21 cellular contexts compared by ENCODE assay signal in genomic region chr22:43980579-43980978, GRCh38. TPM values are rescaled to one million over a fixed set of nuclear protein-coding genes. Genes with fewer than 3 reads are reported as not detected.
DNase-seq lines count a peak whose midpoint lies in the region; ATAC-seq and TF ChIP-seq lines count a peak whose summit lies in the region.
"Had no signal": no experiment of that assay in that cellular context is flagged by ENCODE, and none has a peak within 500 bp of the region (broad histone marks: within the 10 kb centered on the region; RNA-seq: fewer than 3 reads in every experiment).

No MANE protein-coding gene starts in this region.

- no peak overlapping the region for H3K27ac ChIP-seq in SK-N-SH (ENCODE audit: low read depth in 2 of 2, low read length in 1 of 2)
- no peak overlapping the region for H3K27ac ChIP-seq in dorsolateral prefrontal cortex
- H3K27ac ChIP-seq: 22Rv1, BLaER1, C4-2B had no signal

- no peaks in the 10 kb centered on the region; the same call in 1 of the 2 replicates for H3K9me2 ChIP-seq in SK-N-SH

- H3K4me2 ChIP-seq in SK-N-SH: no peak overlapping the region
- H3K4me2 ChIP-seq: BLaER1, GM23338 had no signal

- H3K4me1 ChIP-seq in SK-N-SH (ENCODE audit: control insufficient read depth in 1 of 2, insufficient read depth in 2 of 2, low read depth in 1 of 2, low read length in 1 of 2): no peaks in the 10 kb centered on the region
- H3K4me1 ChIP-seq: BLaER1 had no signal

- H3K27ac Mint-ChIP-seq in progenitor cell of endocrine pancreas: peak overlapping the region; percentile 45
- H3K27ac Mint-ChIP-seq: B cell; CD8-positive, alpha-beta T cell; GM23338; HFFc6 had no signal

- H3K27me3 Mint-ChIP-seq in progenitor cell of endocrine pancreas: no peaks in the 10 kb centered on the region
- H3K27me3 Mint-ChIP-seq: B cell; CD4-positive, CD25-positive, alpha-beta regulatory T cell had no signal

- 94% methylated on average over 2 of the region's 7 CpGs for WGBS in SK-N-SH (ENCODE audit: low lambda C conversion rate)

- no peak overlapping the region for H2AFZ ChIP-seq in SK-N-SH (ENCODE audit: low read depth)
- H2AFZ ChIP-seq: GM23338 had no signal

- peaks cover 7% of the 10 kb centered on the region for H3K4me1 Mint-ChIP-seq in progenitor cell of endocrine pancreas (ENCODE audit: low read depth)
- H3K4me1 Mint-ChIP-seq: B cell; CD4-positive, CD25-positive, alpha-beta regulatory T cell; GM23338; H9 had no signal

- peaks cover 7% of the 10 kb centered on the region for H3F3A ChIP-seq in SK-N-SH (replicated peaks; ENCODE audit: insufficient read depth)

- H3K79me2 ChIP-seq in SK-N-SH (ENCODE audit: insufficient read depth): no peaks in the 10 kb centered on the region

- H3K36me3 Mint-ChIP-seq in progenitor cell of endocrine pancreas (ENCODE audit: insufficient read depth): peaks cover 32% of the 10 kb centered on the region

- H3K27me3 ChIP-seq in SK-N-SH (ENCODE audit: insufficient read depth) (no peaks in the 10 kb centered on the region), dorsolateral prefrontal cortex (no peaks in the 10 kb centered on the region)
- H3K27me3 ChIP-seq: BLaER1 had no signal

- ATAC-seq in SK-N-SH treated with all-trans-retinoic acid at 6 μM for 48 hours (no peak), left lobe of liver (no peak)
- ATAC-seq: CD8-positive, alpha-beta T cell; GM12878; GM23338; HCT116 had no signal

- no peak for TF ChIP-seq RAD21 in SK-N-SH (IDR thresholded peaks at IDR 0.05; ENCODE audit: low read length)

- intact Hi-C loops in dorsolateral prefrontal cortex (cut with DNase I): no loop called here

- no peak overlapping the region for H3K9ac ChIP-seq in SK-N-SH
- H3K9ac ChIP-seq: BLaER1 had no signal

- CTCF ChIA-PET in SK-N-SH (lab: Yijun Ruan, JAX): interaction anchor here (5.3 kb wide), 1 partner anchor 13 kb away, joined by 35 read pairs; no protein-coding TSS in a partner anchor

- no peaks in the 10 kb centered on the region for H4K20me1 ChIP-seq in SK-N-SH (ENCODE audit: insufficient read depth)
- H4K20me1 ChIP-seq: BLaER1 had no signal

- no peak for DNase-seq in SK-N-SH
- DNase-seq in islet precursor cell: peak; percentile 38
- no peak for DNase-seq in progenitor cell of endocrine pancreas (ENCODE audit: low spot score, unreplicated experiment)
- no peak for DNase-seq in left lobe of liver (ENCODE audit: low spot score)
- DNase-seq in dorsolateral prefrontal cortex: no peak
- DNase-seq: CD4-positive, CD25-positive, alpha-beta regulatory T cell; CD8-positive, alpha-beta T cell; DMS 273 treated with DMSO at 0.1 percent for 48 hours; DMS79; EL; GDM1; H9; HFFc6 had no signal

- no peaks in the 10 kb centered on the region for H3K9me3 Mint-ChIP-seq in progenitor cell of endocrine pancreas (ENCODE audit: low read depth)
- H3K9me3 Mint-ChIP-seq: CD4-positive, CD25-positive, alpha-beta regulatory T cell; CD8-positive, alpha-beta T cell; GM23338; H9; HFFc6 had no signal

- TF ChIP-seq CTCF in SK-N-SH (IDR thresholded peaks at IDR 0.05) (no peak), progenitor cell of endocrine pancreas (IDR thresholded peaks at IDR 0.05; ENCODE audit: unreplicated experiment) (no peak), dorsolateral prefrontal cortex (IDR thresholded peaks at IDR 0.05 in 54 of 56, conservative IDR thresholded peaks at IDR 0.05 in 2 of 56; ENCODE audit: low read depth in 1 of 56, partially characterized antibody in 56 of 56) (no peak)

- H3K36me3 ChIP-seq in SK-N-SH (replicated peaks in 1 of 2; ENCODE audit: control insufficient read depth in 1 of 2, insufficient read depth in 2 of 2, low read length in 1 of 2): peaks cover 43 to 84% of the 10 kb centered on the region in 2 experiments

- H3K4me3 Mint-ChIP-seq in progenitor cell of endocrine pancreas (ENCODE audit: low read depth): no peak overlapping the region
- H3K4me3 Mint-ChIP-seq: B cell; CD4-positive, CD25-positive, alpha-beta regulatory T cell; CD8-positive, alpha-beta T cell; GM23338; H9; HFFc6 had no signal

- H3K4me3 ChIP-seq in SK-N-SH (ENCODE audit: low read depth in 2 of 2, low read length in 1 of 2): no peak overlapping the region
- H3K4me3 ChIP-seq in dorsolateral prefrontal cortex: no peak overlapping the region
- H3K4me3 ChIP-seq: BLaER1, GM12878, GM23338 had no signal

- POLR2A ChIA-PET in SK-N-SH (lab: Yijun Ruan, JAX): no interaction called here

- no peaks in the 10 kb centered on the region for H3K9me3 ChIP-seq in SK-N-SH
- H3K9me3 ChIP-seq: BLaER1 had no signal

- no peak for TF ChIP-seq EP300 in SK-N-SH (IDR thresholded peaks at IDR 0.05; ENCODE audit: borderline replicate concordance in 1 of 2, low read depth in 1 of 2, low read length in 1 of 2)

TF ChIP-seq in SK-N-SH treated with all-trans-retinoic acid at 6 μM for 48 hours, 23 proteins besides CTCF, POLR2A, EP300 and RAD21 (continues in another document):
- TF ChIP-seq TOX (CRISPR knock-in tag; IDR thresholded peaks at IDR 0.05; ENCODE audit: borderline replicate concordance) (no peak), ZFP3 (CRISPR knock-in tag; IDR thresholded peaks at IDR 0.05) (0 out of 2 replicates have a peak, but pooled peaks have one; percentile 48), BACH2 (CRISPR knock-in tag; IDR thresholded peaks at IDR 0.05; ENCODE audit: borderline replicate concordance) (no peak), TSHZ2 (CRISPR knock-in tag; IDR thresholded peaks at IDR 0.05) (no peak)

TF ChIP-seq in SK-N-SH, 30 proteins besides CTCF, POLR2A, EP300 and RAD21:
- TF ChIP-seq MEF2A (IDR thresholded peaks at IDR 0.05; ENCODE audit: borderline replicate concordance, low read depth): no peak
- TF ChIP-seq PBX3 (IDR thresholded peaks at IDR 0.05): no peak
- no peak for TF ChIP-seq IRF3 (IDR thresholded peaks at IDR 0.05; ENCODE audit: low read depth, low read length)
- no peak for TF ChIP-seq USF1 (IDR thresholded peaks at IDR 0.05; ENCODE audit: borderline replicate concordance, low read depth)

RNA-seq across cellular contexts. Expression of gene SAMM50, which starts 25.3 kb away (rescaled TPM):
- 46.7 and 49.6 TPM in 2 replicates for polyA plus RNA-seq in SK-N-SH (2012; rRNA removed)
- 46.2 and 46.7 TPM in 2 replicates for polyA plus RNA-seq in SK-N-SH (2012; cell fraction: cytosol; rRNA removed)
- polyA plus RNA-seq in SK-N-SH (2012; cell fraction: nucleus; rRNA removed): 28.3 and 45.0 TPM in 2 replicates
- total RNA-seq in progenitor cell of endocrine pancreas: 50.9 and 53.7 TPM in 2 replicates
- total RNA-seq in left lobe of liver: 23.6 TPM
- total RNA-seq in dorsolateral prefrontal cortex: 10 to 100 TPM; 26.9 to 53.0 (median 37.4) TPM

RNA-seq across cellular contexts. Expression of gene PARVB, which starts 43.5 kb away (rescaled TPM):
- 57.7 and 87.8 TPM in 2 replicates for polyA plus RNA-seq in SK-N-SH (2012; rRNA removed)
- polyA plus RNA-seq in SK-N-SH (2012; cell fraction: cytosol; rRNA removed): 50.1 and 52.3 TPM in 2 replicates
- polyA plus RNA-seq in SK-N-SH (2012; cell fraction: nucleus; rRNA removed): 33.2 and 39.7 TPM in 2 replicates
- total RNA-seq in progenitor cell of endocrine pancreas (10.6 and 11.8 TPM in 2 replicates), left lobe of liver (14.3 TPM), dorsolateral prefrontal cortex (10 to 100 TPM; 15.9 to 55.8 (median 38.9) TPM)

RNA-seq across cellular contexts. Expression of gene PNPLA3, which starts 57.0 kb away (rescaled TPM):
- polyA plus RNA-seq in SK-N-SH (2012; rRNA removed): 2.4 and 3.2 TPM in 2 replicates
- polyA plus RNA-seq in SK-N-SH (2012; cell fraction: cytosol; rRNA removed): 1.2 and 1.9 TPM in 2 replicates
- polyA plus RNA-seq in SK-N-SH (2012; cell fraction: nucleus; rRNA removed): 11.1 and 13.7 TPM in 2 replicates
- total RNA-seq in progenitor cell of endocrine pancreas (11.4 and 12.2 TPM in 2 replicates), left lobe of liver (72.1 TPM), dorsolateral prefrontal cortex (1 to 10 TPM in 119 of 120 experiments, under 1 TPM in 1; 0.88 to 7.9 (median 3.0) TPM)
- total RNA-seq: B cell; CD4-positive, CD25-positive, alpha-beta regulatory T cell; CD8-positive, alpha-beta T cell; GM12878 had no signal
- polyA plus RNA-seq: CD4-positive, CD25-positive, alpha-beta regulatory T cell had no signal
